9 cellular contexts compared by ENCODE assay signal in genomic region chr6:111573118-111573883, GRCh38. TPM values are rescaled to one million over a fixed set of nuclear protein-coding genes. Genes with fewer than 3 reads are reported as not detected.
DNase-seq lines count a peak whose midpoint lies in the region; FAIRE-seq and TF ChIP-seq lines count a peak whose summit lies in the region.
"Had no signal": no experiment of that assay in that cellular context is flagged by ENCODE, and none has a peak within 500 bp of the region (broad histone marks: within the 10 kb centered on the region; RNA-seq: fewer than 3 reads in every experiment).

No MANE protein-coding gene starts in this region.

- DNase-seq in EL, result peak; percentile 76
- DNase-seq in SK-N-MC (ENCODE audit: low read depth, low spot score), result peak; percentile 70
- peak; percentile 81 for DNase-seq in fibroblast of mammary gland (ENCODE audit: low read depth)
- DNase-seq in renal cortical epithelial cell (ENCODE audit: low read depth), result peak; percentile 49
- DNase-seq in NCI-H187 (lab: John Stamatoyannopoulos, UW), result no peak
- no peak for DNase-seq in NCI-H510A treated with DMSO at 0.1 percent for 48 hours (lab: John Stamatoyannopoulos, UW)
- no peak for DNase-seq in urothelium cell line (ENCODE audit: low spot score)
- DNase-seq in NCI-H1436 (lab: John Stamatoyannopoulos, UW), result no peak
- DNase-seq: stimulated activated CD4-positive, alpha-beta T cell treated with anti-CD3 and anti-CD28 coated beads, Interleukin-2, amount 100 ng/mL, for 48 hours had no signal

- H3K9ac ChIP-seq in SK-N-MC (ENCODE audit: insufficient read length), result no peak overlapping the region

- 0 out of 2 replicates have a peak overlapping the region, but pooled peaks have one; percentile 27 for H3K27ac ChIP-seq in SK-N-MC

- peak overlapping the region; percentile 34; the same call in 1 of the 2 replicates for H3K4me3 ChIP-seq in SK-N-MC
- no peak overlapping the region for H3K4me3 ChIP-seq in fibroblast of mammary gland (ENCODE audit: control insufficient read depth, low read depth, low read length)

- no peak for FAIRE-seq in urothelium cell line (lab: Jason Lieb, UNC)

- H3K9me3 ChIP-seq in SK-N-MC (ENCODE audit: low read depth, low read length), result no peaks in the 10 kb centered on the region

- no peaks in the 10 kb centered on the region for H3K36me3 ChIP-seq in SK-N-MC (ENCODE audit: insufficient read depth, low read length)

- TF ChIP-seq CTCF in fibroblast of mammary gland (conservative IDR thresholded peaks at IDR 0.05; ENCODE audit: control insufficient read depth, insufficient read depth, low read depth, low read length), result no peak

RNA-seq across cellular contexts. Expression of gene TRAF3IP2, which starts 32.4 kb away (rescaled TPM):
- total RNA-seq in renal cortical epithelial cell, result 16.6 and 23.4 TPM in 2 replicates

Comparison
In these comparisons a context has a peak if more than half of its experiments do, and no peak if none do; other contexts are left out.
1. DNase-seq: peak in EL (single experiment), SK-N-MC (single experiment), fibroblast of mammary gland (single experiment) and renal cortical epithelial cell (single experiment); none in NCI-H187 (0 of 2), NCI-H510A treated with DMSO at 0.1 percent for 48 hours (single experiment), urothelium cell line (single experiment) and NCI-H1436 (single experiment).